Comparison of ENCODE assay signal across 1 cellular context in the genomic region with DNA sequence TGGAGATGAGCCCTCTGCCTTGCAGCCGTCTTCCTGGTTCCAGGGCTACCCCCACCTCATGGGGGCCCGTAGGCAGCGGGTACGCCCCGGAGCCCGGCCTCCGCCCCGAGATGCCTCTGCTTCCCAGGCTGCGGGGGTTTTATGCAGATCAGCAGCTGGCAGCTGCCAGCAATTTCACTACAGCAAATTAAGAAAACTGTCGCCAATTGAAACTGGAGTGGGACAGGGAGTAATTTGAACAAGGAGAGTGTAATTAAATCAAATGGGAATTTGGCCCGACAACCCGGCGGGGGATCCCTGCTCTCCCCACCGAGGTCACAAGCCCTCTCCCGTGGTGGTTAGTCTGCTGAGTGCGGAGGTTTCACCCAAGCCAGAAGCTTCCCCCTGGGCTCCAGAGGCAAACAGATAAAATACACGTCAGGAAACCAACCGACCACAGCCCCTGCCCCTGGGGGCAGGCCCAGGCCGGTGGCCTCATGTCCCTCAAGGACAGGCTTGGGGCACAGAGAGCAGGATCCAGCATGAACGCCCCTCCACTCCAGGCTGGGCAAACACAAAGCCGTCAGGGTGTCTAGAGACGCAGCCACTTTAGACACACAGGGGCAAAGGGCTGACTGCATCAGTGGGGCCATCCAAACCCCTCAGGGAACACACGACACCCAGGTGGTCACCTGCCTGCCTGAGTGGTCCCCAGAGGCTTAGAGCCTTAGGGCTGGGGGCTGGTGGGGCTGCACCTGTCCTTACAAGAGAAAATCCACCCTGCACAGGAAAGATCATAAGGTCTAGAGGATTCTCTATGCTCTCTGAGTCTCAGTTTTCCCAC.
A peak's percentile ranks its signal among the peaks of the same experiment; 100 is the strongest.
TF ChIP-seq lines count a peak whose summit lies in the region.

No MANE protein-coding gene starts in this region.

TF ChIP-seq in HepG2, 621 proteins besides CTCF, POLR2A, EP300 and RAD21 (continued from another document and continues in another):
- TF ChIP-seq PATZ1 (CRISPR knock-in tag; IDR thresholded peaks at IDR 0.05) = peak; percentile 94
- TF ChIP-seq ZNF225 (CRISPR knock-in tag; IDR thresholded peaks at IDR 0.05) = no peak
- TF ChIP-seq MEIS1 (CRISPR knock-in tag; IDR thresholded peaks at IDR 0.05; ENCODE audit: borderline replicate concordance) = no peak; the same call in 1 of the 2 replicates
- TF ChIP-seq, protein P1, sequence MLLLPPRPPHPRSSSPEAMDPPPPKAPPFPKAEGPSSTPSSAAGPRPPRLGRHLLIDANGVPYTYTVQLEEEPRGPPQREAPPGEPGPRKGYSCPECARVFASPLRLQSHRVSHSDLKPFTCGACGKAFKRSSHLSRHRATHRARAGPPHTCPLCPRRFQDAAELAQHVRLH (CRISPR knock-in tag; IDR thresholded peaks at IDR 0.05; ENCODE audit: borderline replicate concordance, low read depth) = peak; percentile 56; the same call in 1 of the 2 replicates
- TF ChIP-seq BRCA1 (CRISPR knock-in tag; IDR thresholded peaks at IDR 0.05) = no peak
- TF ChIP-seq, protein P2, sequence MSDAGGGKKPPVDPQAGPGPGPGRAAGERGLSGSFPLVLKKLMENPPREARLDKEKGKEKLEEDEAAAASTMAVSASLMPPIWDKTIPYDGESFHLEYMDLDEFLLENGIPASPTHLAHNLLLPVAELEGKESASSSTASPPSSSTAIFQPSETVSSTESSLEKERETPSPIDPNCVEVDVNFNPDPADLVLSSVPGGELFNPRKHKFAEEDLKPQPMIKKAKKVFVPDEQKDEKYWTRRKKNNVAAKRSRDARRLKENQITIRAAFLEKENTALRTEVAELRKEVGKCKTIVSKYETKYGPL (CRISPR knock-in tag; IDR thresholded peaks at IDR 0.05) = no peak
- peak; percentile 58; the same call in 1 of the 2 replicates for TF ChIP-seq FOXO1 (CRISPR knock-in tag; IDR thresholded peaks at IDR 0.05)
- no peak for TF ChIP-seq THAP7 (CRISPR knock-in tag; IDR thresholded peaks at IDR 0.05)
- TF ChIP-seq ZNF816 (CRISPR knock-in tag; IDR thresholded peaks at IDR 0.05; ENCODE audit: borderline replicate concordance) = no peak
- 0 out of 2 replicates have a peak, but pooled peaks have one; percentile 82 for TF ChIP-seq ZNF292 (CRISPR knock-in tag; IDR thresholded peaks at IDR 0.05; ENCODE audit: borderline replicate concordance, low read depth)
- no peak for TF ChIP-seq ZKSCAN1 (IDR thresholded peaks at IDR 0.05; ENCODE audit: low read length)
- TF ChIP-seq ARID5B (CRISPR knock-in tag; IDR thresholded peaks at IDR 0.05) = peak; percentile 67
- TF ChIP-seq ZFYVE20 (CRISPR knock-in tag; IDR thresholded peaks at IDR 0.05; ENCODE audit: borderline replicate concordance, low read depth) = no peak
- TF ChIP-seq RBM22 (optimal IDR thresholded peaks at IDR 0.05; ENCODE audit: low read length) = peak; percentile 65
- no peak for TF ChIP-seq SRY (CRISPR knock-in tag; IDR thresholded peaks at IDR 0.05)
- no peak for TF ChIP-seq ZNF570 (CRISPR knock-in tag; IDR thresholded peaks at IDR 0.05; ENCODE audit: borderline replicate concordance)
- TF ChIP-seq HMGXB3 (CRISPR knock-in tag; IDR thresholded peaks at IDR 0.05; ENCODE audit: borderline replicate concordance) = no peak
- no peak for TF ChIP-seq JUNB (CRISPR knock-in tag; IDR thresholded peaks at IDR 0.05; ENCODE audit: borderline replicate concordance)
- TF ChIP-seq FOXP4 (CRISPR knock-in tag; IDR thresholded peaks at IDR 0.05) = peak; percentile 47
- peak; percentile 13 for TF ChIP-seq XRCC5 (optimal IDR thresholded peaks at IDR 0.05; ENCODE audit: low read length)
- no peak for TF ChIP-seq EHMT2 (IDR thresholded peaks at IDR 0.05; ENCODE audit: borderline replicate concordance, low read depth, low read length)
- TF ChIP-seq KDM4B (CRISPR knock-in tag; IDR thresholded peaks at IDR 0.05) = no peak
- no peak for TF ChIP-seq ZNF577 (CRISPR knock-in tag; IDR thresholded peaks at IDR 0.05; ENCODE audit: borderline replicate concordance, low read depth)
- TF ChIP-seq ZFP41 (CRISPR knock-in tag; IDR thresholded peaks at IDR 0.05; ENCODE audit: borderline replicate concordance) = no peak
- TF ChIP-seq ZNF619 (CRISPR knock-in tag; IDR thresholded peaks at IDR 0.05) = peak; percentile 83
- TF ChIP-seq SAFB2 (CRISPR knock-in tag; IDR thresholded peaks at IDR 0.05; ENCODE audit: borderline replicate concordance, low read depth) = 0 out of 2 replicates have a peak, but pooled peaks have one; percentile 12
- TF ChIP-seq NFATC3 (CRISPR knock-in tag; IDR thresholded peaks at IDR 0.05) = no peak
- TF ChIP-seq ZNF550 (CRISPR knock-in tag; IDR thresholded peaks at IDR 0.05; ENCODE audit: borderline replicate concordance) = 0 out of 2 replicates have a peak, but pooled peaks have one; percentile 47
- TF ChIP-seq ZNF317 (CRISPR knock-in tag; IDR thresholded peaks at IDR 0.05) = peak; percentile 16; the same call in 1 of the 2 replicates
- no peak for TF ChIP-seq ZNF777 (CRISPR knock-in tag; IDR thresholded peaks at IDR 0.05)
- no peak for TF ChIP-seq RFXANK (CRISPR knock-in tag; IDR thresholded peaks at IDR 0.05)
- TF ChIP-seq HNRNPL (IDR thresholded peaks at IDR 0.05; ENCODE audit: low read depth, low read length) = peak; percentile 91
- TF ChIP-seq ZNF713 (CRISPR knock-in tag; IDR thresholded peaks at IDR 0.05) = no peak
- TF ChIP-seq RELA (CRISPR knock-in tag; IDR thresholded peaks at IDR 0.05) = no peak
- TF ChIP-seq ZNF674 (CRISPR knock-in tag; IDR thresholded peaks at IDR 0.05; ENCODE audit: low read depth) = no peak
- TF ChIP-seq HMGA1 (CRISPR knock-in tag; conservative IDR thresholded peaks at IDR 0.05) = no peak
- TF ChIP-seq ZKSCAN5 (CRISPR knock-in tag; IDR thresholded peaks at IDR 0.05) = no peak
- no peak for TF ChIP-seq ZNF264 (CRISPR knock-in tag; IDR thresholded peaks at IDR 0.05)
- TF ChIP-seq FOXA3 (CRISPR knock-in tag; IDR thresholded peaks at IDR 0.05) = peak; percentile 38; the same call in 1 of the 2 replicates
- TF ChIP-seq MTF2 (CRISPR knock-in tag; IDR thresholded peaks at IDR 0.05; ENCODE audit: borderline replicate concordance) = no peak; the same call in 1 of the 2 replicates
- TF ChIP-seq U2AF1 (optimal IDR thresholded peaks at IDR 0.05; ENCODE audit: low read depth, low read length) = no peak
- no peak for TF ChIP-seq RAD51 (IDR thresholded peaks at IDR 0.05; ENCODE audit: borderline replicate concordance)
- TF ChIP-seq, protein P3, sequence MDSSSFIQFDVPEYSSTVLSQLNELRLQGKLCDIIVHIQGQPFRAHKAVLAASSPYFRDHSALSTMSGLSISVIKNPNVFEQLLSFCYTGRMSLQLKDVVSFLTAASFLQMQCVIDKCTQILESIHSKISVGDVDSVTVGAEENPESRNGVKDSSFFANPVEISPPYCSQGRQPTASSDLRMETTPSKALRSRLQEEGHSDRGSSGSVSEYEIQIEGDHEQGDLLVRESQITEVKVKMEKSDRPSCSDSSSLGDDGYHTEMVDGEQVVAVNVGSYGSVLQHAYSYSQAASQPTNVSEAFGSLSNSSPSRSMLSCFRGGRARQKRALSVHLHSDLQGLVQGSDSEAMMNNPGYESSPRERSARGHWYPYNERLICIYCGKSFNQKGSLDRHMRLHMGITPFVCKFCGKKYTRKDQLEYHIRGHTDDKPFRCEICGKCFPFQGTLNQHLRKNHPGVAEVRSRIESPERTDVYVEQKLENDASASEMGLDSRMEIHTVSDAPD (CRISPR knock-in tag; IDR thresholded peaks at IDR 0.05) = no peak
- no peak for TF ChIP-seq ZKSCAN8 (CRISPR knock-in tag; IDR thresholded peaks at IDR 0.05; ENCODE audit: borderline replicate concordance)
- no peak for TF ChIP-seq MYNN (CRISPR knock-in tag; IDR thresholded peaks at IDR 0.05; ENCODE audit: low read depth)
- TF ChIP-seq KAT8 (CRISPR knock-in tag; IDR thresholded peaks at IDR 0.05) = peak; percentile 44; the same call in 1 of the 2 replicates
- TF ChIP-seq HMG20A (CRISPR knock-in tag; IDR thresholded peaks at IDR 0.05; ENCODE audit: borderline replicate concordance) = peak; percentile 38; the same call in 1 of the 2 replicates
- no peak; the same call in none of the 2 replicates for TF ChIP-seq KAT7 (CRISPR knock-in tag; IDR thresholded peaks at IDR 0.05; ENCODE audit: borderline replicate concordance)
- TF ChIP-seq SMC3 (IDR thresholded peaks at IDR 0.05; ENCODE audit: low read length) = no peak
- TF ChIP-seq ZIK1 (CRISPR knock-in tag; IDR thresholded peaks at IDR 0.05; ENCODE audit: borderline replicate concordance, low read depth) = no peak
- TF ChIP-seq SP140L (CRISPR knock-in tag; IDR thresholded peaks at IDR 0.05; ENCODE audit: borderline replicate concordance) = no peak
